ENCODE assay signal across 1 cellular context in the genomic region with DNA sequence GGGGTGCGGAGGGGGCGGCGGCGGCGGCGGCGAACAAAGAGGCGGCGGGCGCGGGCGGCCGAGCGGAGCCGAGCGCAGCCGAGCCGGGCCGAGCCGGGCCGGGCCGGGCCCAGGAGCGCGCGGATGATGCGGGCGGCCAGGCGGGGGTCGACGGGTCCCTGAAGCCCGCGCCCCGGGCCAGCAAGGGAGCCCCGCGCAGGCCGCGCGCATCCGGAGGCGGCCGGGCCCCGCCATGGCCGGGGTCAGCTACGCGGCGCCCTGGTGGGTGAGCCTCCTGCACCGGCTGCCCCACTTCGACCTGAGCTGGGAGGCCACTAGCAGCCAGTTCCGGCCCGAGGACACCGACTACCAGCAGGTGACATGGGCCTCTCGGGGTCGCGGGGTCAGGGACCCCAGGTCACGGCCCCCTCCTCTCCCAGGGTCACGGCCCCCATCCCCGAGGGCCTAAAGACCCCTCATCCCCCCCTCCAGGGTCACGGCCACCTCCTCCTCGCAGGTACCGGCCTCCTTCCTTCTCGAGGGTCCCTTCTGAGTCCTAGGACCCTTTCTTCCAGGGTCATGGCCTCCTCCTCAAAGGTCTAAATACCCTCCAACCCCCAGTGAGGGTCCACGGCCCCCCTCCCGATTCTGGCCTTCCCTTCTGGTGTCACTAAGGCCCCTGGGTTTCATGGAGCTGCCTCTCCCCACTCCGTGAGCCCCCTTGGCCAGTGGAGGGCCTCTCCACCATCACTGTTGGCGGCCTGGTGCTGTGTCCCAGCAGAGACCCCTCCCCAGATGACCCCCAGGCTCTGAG.
TF ChIP-seq lines count a peak whose summit lies in the region.

A gene with protein sequence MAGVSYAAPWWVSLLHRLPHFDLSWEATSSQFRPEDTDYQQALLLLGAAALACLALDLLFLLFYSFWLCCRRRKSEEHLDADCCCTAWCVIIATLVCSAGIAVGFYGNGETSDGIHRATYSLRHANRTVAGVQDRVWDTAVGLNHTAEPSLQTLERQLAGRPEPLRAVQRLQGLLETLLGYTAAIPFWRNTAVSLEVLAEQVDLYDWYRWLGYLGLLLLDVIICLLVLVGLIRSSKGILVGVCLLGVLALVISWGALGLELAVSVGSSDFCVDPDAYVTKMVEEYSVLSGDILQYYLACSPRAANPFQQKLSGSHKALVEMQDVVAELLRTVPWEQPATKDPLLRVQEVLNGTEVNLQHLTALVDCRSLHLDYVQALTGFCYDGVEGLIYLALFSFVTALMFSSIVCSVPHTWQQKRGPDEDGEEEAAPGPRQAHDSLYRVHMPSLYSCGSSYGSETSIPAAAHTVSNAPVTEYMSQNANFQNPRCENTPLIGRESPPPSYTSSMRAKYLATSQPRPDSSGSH (plus strand): TSS at position 63 of the 793 bp plus-strand sequence. CDS start 170 bp downstream, at position 233.

TF ChIP-seq in GM12878, 131 proteins besides CTCF, POLR2A, EP300 and RAD21 (continues in another document):
- TF ChIP-seq MEF2A (IDR thresholded peaks at IDR 0.05; ENCODE audit: insufficient read depth, low read depth, low read length) (no peak), BHLHE40 (IDR thresholded peaks at IDR 0.05; ENCODE audit: borderline replicate concordance in 1 of 2, low read depth in 2 of 2, low read length in 1 of 2) (peak in 1 of 2 experiments; percentile 14; a peak in 1 of 4 replicates), NR2C1 (IDR thresholded peaks at IDR 0.05) (peak; percentile 44), YY1 (IDR thresholded peaks at IDR 0.05; ENCODE audit: low read depth, low read length) (peak; percentile 60), ZZZ3 (IDR thresholded peaks at IDR 0.05; ENCODE audit: control insufficient read depth, insufficient read length, low read depth) (no peak), BACH1 (IDR thresholded peaks at IDR 0.05; ENCODE audit: borderline replicate concordance) (peak; percentile 53), RUNX3 (IDR thresholded peaks at IDR 0.05; ENCODE audit: low read length) (no peak), DPF2 (IDR thresholded peaks at IDR 0.05) (no peak), HDAC2 (IDR thresholded peaks at IDR 0.05) (no peak), PML (IDR thresholded peaks at IDR 0.05; ENCODE audit: low read length) (no peak), LARP7 (IDR thresholded peaks at IDR 0.05) (peak; percentile 61), STAT3 (IDR thresholded peaks at IDR 0.05; ENCODE audit: low read depth, low read length) (no peak), KDM1A (IDR thresholded peaks at IDR 0.05; ENCODE audit: borderline replicate concordance) (no peak), POLR2AphosphoS2 (IDR thresholded peaks at IDR 0.05; ENCODE audit: low read depth, low read length) (0 out of 2 replicates have a peak, but pooled peaks have one; percentile 24), STAT1 (conservative IDR thresholded peaks at IDR 0.05) (no peak), TBL1XR1 (IDR thresholded peaks at IDR 0.05; ENCODE audit: low read depth, low read length) (no peak), FOS (IDR thresholded peaks at IDR 0.05; ENCODE audit: borderline replicate concordance, extremely low read depth, insufficient read length) (no peak), NR2F1 (conservative IDR thresholded peaks at IDR 0.05) (peak; percentile 97), CREB1 (IDR thresholded peaks at IDR 0.05; ENCODE audit: low read depth) (no peak), YBX1 (IDR thresholded peaks at IDR 0.05) (no peak), ZSCAN29 (IDR thresholded peaks at IDR 0.05) (0 out of 2 replicates have a peak, but pooled peaks have one; percentile 14), EGR1 (IDR thresholded peaks at IDR 0.05; ENCODE audit: borderline replicate concordance in 1 of 2, low read depth in 2 of 2, low read length in 2 of 2) (peak in 1 of 2 experiments; percentile 2; a peak in 1 of 3 replicates), TCF3 (IDR thresholded peaks at IDR 0.05; ENCODE audit: borderline replicate concordance, insufficient read depth, low read depth, low read length) (no peak), MYC (IDR thresholded peaks at IDR 0.05; ENCODE audit: insufficient read depth, insufficient read length, insufficient replicate concordance, low read length, severe bottlenecking) (no peak), ZNF622 (IDR thresholded peaks at IDR 0.05) (no peak), SREBF1 (IDR thresholded peaks at IDR 0.05; ENCODE audit: low read length) (no peak), RAD51 (IDR thresholded peaks at IDR 0.05) (no peak), GATAD2B (conservative IDR thresholded peaks at IDR 0.05; ENCODE audit: low read depth) (peak; percentile 56; the same call in 1 of the 2 replicates)
- TF ChIP-seq, protein P1, sequence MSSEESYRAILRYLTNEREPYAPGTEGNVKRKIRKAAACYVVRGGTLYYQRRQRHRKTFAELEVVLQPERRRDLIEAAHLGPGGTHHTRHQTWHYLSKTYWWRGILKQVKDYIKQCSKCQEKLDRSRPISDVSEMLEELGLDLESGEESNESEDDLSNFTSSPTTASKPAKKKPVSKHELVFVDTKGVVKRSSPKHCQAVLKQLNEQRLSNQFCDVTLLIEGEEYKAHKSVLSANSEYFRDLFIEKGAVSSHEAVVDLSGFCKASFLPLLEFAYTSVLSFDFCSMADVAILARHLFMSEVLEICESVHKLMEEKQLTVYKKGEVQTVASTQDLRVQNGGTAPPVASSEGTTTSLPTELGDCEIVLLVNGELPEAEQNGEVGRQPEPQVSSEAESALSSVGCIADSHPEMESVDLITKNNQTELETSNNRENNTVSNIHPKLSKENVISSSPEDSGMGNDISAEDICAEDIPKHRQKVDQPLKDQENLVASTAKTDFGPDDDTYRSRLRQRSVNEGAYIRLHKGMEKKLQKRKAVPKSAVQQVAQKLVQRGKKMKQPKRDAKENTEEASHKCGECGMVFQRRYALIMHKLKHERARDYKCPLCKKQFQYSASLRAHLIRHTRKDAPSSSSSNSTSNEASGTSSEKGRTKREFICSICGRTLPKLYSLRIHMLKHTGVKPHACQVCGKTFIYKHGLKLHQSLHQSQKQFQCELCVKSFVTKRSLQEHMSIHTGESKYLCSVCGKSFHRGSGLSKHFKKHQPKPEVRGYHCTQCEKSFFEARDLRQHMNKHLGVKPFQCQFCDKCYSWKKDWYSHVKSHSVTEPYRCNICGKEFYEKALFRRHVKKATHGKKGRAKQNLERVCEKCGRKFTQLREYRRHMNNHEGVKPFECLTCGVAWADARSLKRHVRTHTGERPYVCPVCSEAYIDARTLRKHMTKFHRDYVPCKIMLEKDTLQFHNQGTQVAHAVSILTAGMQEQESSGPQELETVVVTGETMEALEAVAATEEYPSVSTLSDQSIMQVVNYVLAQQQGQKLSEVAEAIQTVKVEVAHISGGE (CRISPR knock-in tag; IDR thresholded peaks at IDR 0.05) = no peak
- TF ChIP-seq, protein P2, sequence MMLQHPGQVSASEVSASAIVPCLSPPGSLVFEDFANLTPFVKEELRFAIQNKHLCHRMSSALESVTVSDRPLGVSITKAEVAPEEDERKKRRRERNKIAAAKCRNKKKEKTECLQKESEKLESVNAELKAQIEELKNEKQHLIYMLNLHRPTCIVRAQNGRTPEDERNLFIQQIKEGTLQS (IDR thresholded peaks at IDR 0.05; ENCODE audit: borderline replicate concordance, extremely low read depth, low read depth, low read length) = no peak
- TF ChIP-seq, protein P3, sequence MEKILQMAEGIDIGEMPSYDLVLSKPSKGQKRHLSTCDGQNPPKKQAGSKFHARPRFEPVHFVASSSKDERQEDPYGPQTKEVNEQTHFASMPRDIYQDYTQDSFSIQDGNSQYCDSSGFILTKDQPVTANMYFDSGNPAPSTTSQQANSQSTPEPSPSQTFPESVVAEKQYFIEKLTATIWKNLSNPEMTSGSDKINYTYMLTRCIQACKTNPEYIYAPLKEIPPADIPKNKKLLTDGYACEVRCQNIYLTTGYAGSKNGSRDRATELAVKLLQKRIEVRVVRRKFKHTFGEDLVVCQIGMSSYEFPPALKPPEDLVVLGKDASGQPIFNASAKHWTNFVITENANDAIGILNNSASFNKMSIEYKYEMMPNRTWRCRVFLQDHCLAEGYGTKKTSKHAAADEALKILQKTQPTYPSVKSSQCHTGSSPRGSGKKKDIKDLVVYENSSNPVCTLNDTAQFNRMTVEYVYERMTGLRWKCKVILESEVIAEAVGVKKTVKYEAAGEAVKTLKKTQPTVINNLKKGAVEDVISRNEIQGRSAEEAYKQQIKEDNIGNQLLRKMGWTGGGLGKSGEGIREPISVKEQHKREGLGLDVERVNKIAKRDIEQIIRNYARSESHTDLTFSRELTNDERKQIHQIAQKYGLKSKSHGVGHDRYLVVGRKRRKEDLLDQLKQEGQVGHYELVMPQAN (conservative IDR thresholded peaks at IDR 0.05) = peak; percentile 56
- TF ChIP-seq, protein P4, sequence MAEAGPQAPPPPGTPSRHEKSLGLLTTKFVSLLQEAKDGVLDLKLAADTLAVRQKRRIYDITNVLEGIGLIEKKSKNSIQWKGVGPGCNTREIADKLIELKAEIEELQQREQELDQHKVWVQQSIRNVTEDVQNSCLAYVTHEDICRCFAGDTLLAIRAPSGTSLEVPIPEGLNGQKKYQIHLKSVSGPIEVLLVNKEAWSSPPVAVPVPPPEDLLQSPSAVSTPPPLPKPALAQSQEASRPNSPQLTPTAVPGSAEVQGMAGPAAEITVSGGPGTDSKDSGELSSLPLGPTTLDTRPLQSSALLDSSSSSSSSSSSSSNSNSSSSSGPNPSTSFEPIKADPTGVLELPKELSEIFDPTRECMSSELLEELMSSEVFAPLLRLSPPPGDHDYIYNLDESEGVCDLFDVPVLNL (IDR thresholded peaks at IDR 0.05; ENCODE audit: low read depth, low read length) = no peak
- TF ChIP-seq, protein P5, sequence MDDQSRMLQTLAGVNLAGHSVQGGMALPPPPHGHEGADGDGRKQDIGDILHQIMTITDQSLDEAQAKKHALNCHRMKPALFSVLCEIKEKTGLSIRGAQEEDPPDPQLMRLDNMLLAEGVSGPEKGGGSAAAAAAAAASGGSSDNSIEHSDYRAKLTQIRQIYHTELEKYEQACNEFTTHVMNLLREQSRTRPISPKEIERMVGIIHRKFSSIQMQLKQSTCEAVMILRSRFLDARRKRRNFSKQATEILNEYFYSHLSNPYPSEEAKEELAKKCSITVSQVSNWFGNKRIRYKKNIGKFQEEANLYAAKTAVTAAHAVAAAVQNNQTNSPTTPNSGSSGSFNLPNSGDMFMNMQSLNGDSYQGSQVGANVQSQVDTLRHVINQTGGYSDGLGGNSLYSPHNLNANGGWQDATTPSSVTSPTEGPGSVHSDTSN (IDR thresholded peaks at IDR 0.05; ENCODE audit: insufficient replicate concordance, low read depth, low read length) = no peak
- TF ChIP-seq, protein P6, sequence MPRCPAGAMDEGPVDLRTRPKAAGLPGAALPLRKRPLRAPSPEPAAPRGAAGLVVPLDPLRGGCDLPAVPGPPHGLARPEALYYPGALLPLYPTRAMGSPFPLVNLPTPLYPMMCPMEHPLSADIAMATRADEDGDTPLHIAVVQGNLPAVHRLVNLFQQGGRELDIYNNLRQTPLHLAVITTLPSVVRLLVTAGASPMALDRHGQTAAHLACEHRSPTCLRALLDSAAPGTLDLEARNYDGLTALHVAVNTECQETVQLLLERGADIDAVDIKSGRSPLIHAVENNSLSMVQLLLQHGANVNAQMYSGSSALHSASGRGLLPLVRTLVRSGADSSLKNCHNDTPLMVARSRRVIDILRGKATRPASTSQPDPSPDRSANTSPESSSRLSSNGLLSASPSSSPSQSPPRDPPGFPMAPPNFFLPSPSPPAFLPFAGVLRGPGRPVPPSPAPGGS (IDR thresholded peaks at IDR 0.05; ENCODE audit: borderline replicate concordance, insufficient read depth, low read depth, low read length, poor library complexity, severe bottlenecking) = no peak
- TF ChIP-seq, protein P7, sequence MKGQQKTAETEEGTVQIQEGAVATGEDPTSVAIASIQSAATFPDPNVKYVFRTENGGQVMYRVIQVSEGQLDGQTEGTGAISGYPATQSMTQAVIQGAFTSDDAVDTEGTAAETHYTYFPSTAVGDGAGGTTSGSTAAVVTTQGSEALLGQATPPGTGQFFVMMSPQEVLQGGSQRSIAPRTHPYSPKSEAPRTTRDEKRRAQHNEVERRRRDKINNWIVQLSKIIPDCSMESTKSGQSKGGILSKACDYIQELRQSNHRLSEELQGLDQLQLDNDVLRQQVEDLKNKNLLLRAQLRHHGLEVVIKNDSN (IDR thresholded peaks at IDR 0.05; ENCODE audit: borderline replicate concordance, extremely low read length, insufficient read depth, low read depth, low read length) = no peak
- TF ChIP-seq, protein P8, sequence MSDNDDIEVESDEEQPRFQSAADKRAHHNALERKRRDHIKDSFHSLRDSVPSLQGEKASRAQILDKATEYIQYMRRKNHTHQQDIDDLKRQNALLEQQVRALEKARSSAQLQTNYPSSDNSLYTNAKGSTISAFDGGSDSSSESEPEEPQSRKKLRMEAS (IDR thresholded peaks at IDR 0.05; ENCODE audit: low read depth, low read length) = no peak
- TF ChIP-seq, protein P9, sequence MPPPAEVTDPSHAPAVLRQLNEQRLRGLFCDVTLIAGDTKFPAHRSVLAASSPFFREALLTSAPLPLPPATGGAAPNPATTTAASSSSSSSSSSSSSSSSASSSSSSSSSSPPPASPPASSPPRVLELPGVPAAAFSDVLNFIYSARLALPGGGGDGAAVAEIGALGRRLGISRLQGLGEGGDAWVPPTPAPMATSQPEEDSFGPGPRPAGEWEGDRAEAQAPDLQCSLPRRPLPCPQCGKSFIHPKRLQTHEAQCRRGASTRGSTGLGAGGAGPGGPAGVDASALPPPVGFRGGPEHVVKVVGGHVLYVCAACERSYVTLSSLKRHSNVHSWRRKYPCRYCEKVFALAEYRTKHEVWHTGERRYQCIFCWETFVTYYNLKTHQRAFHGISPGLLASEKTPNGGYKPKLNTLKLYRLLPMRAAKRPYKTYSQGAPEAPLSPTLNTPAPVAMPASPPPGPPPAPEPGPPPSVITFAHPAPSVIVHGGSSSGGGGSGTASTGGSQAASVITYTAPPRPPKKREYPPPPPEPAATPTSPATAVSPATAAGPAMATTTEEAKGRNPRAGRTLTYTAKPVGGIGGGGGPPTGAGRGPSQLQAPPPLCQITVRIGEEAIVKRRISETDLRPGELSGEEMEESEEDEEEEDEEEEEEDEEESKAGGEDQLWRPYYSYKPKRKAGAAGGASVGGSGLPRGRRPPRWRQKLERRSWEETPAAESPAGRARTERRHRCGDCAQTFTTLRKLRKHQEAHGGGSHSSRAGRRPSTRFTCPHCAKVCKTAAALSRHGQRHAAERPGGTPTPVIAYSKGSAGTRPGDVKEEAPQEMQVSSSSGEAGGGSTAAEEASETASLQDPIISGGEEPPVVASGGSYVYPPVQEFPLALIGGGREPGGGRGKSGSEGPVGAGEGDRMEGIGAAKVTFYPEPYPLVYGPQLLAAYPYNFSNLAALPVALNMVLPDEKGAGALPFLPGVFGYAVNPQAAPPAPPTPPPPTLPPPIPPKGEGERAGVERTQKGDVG (CRISPR knock-in tag; IDR thresholded peaks at IDR 0.05) = no peak
- TF ChIP-seq, protein P10, sequence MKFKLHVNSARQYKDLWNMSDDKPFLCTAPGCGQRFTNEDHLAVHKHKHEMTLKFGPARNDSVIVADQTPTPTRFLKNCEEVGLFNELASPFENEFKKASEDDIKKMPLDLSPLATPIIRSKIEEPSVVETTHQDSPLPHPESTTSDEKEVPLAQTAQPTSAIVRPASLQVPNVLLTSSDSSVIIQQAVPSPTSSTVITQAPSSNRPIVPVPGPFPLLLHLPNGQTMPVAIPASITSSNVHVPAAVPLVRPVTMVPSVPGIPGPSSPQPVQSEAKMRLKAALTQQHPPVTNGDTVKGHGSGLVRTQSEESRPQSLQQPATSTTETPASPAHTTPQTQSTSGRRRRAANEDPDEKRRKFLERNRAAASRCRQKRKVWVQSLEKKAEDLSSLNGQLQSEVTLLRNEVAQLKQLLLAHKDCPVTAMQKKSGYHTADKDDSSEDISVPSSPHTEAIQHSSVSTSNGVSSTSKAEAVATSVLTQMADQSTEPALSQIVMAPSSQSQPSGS (IDR thresholded peaks at IDR 0.05; ENCODE audit: low read length) = no peak
